Comparison of ENCODE assay signal across 1 cellular context in genomic region chr10:61751599-61751998, GRCh38.
TF ChIP-seq lines count a peak whose summit lies in the region.

No MANE protein-coding gene starts in this region.

TF ChIP-seq in IMR-90, 13 proteins besides CTCF, POLR2A, EP300 and RAD21:
- TF ChIP-seq BHLHE40 (IDR thresholded peaks at IDR 0.05; ENCODE audit: low read depth, low read length) (no peak), NFE2L2 (IDR thresholded peaks at IDR 0.05; ENCODE audit: low read depth, low read length) (no peak), RCOR1 (IDR thresholded peaks at IDR 0.05; ENCODE audit: insufficient replicate concordance, low read length) (no peak), SMC3 (IDR thresholded peaks at IDR 0.05; ENCODE audit: low read depth, low read length) (no peak), MAFK (IDR thresholded peaks at IDR 0.05; ENCODE audit: low read depth, low read length) (no peak), USF2 (IDR thresholded peaks at IDR 0.05; ENCODE audit: low read depth, low read length) (no peak)
TF ChIP-seq in IMR-90: peak in this region for 0.
